8 cellular contexts compared by ENCODE assay signal in the genomic region with DNA sequence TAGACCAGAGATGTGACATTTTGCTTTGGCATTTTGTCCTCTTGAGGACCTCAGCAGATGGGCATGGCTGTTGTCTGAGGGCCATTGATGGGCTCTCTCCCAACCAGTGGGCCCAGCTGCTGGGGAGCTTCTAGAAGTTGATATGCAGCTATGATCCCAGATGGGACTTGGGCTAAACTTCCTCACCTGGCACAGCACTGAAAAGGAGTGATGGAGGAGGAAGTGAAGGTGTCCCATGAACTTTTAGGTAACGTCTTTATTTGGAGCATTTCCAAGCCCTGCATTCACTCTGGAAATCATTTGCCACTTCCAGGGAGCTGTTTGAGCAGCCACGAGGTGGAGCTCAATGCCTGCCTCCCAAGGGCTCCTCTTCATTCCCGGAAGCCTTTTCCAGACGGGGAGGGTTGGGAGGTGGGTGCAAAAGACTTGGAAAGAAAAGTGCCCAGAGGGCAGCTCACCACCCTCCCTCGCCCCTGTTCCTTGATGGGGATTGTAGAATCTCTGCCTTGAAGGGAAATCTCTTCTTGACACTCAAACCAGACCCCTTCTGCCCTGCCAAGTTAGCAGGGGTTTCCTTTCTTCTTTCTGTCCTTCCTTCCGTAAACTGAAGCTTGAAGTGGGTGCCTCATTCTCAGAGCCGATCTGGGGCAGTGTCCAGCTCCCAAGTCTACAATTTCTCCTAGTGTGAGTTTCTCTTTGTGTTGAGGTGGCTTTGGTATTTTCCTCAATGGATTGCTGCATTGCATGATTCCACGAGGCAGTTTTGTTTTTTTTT. TPM values are rescaled to one million over a fixed set of nuclear protein-coding genes. Genes with fewer than 3 reads are reported as not detected.
A peak's percentile ranks its signal among the peaks of the same experiment; 100 is the strongest.
DNase-seq lines count a peak whose midpoint lies in the region; ATAC-seq and TF ChIP-seq lines count a peak whose summit lies in the region.

No MANE protein-coding gene starts in this region.

- TF ChIP-seq CTCF in fibroblast of the aortic adventitia (IDR thresholded peaks at IDR 0.05; ENCODE audit: insufficient read depth, low read length) = peak; percentile 39
- TF ChIP-seq CTCF in upper lobe of right lung (IDR thresholded peaks at IDR 0.05) = no peak
- TF ChIP-seq CTCF in left ventricle myocardium inferior (IDR thresholded peaks at IDR 0.05; ENCODE audit: borderline replicate concordance) = no peak

- H3K4me3 Mint-ChIP-seq in T-cell = no peak overlapping the region

- H3K27me3 ChIP-seq in upper lobe of right lung (peaks cover 48% of the 10 kb centered on the region), left ventricle myocardium inferior (ENCODE audit: low read depth) (peaks cover 95% of the 10 kb centered on the region)

- H3K4me1 ChIP-seq in upper lobe of right lung (no peaks in the 10 kb centered on the region), left ventricle myocardium inferior (no peaks in the 10 kb centered on the region)

- H3K4me1 Mint-ChIP-seq in T-cell = no peaks in the 10 kb centered on the region

- DNase-seq in NCI-H82 (lab: John Stamatoyannopoulos, UW) (peak; percentile 71), NCI-H82 treated with DMSO at 0.1 percent for 48 hours (lab: John Stamatoyannopoulos, UW; ENCODE audit: unreplicated experiment) (no peak), NCI-H774 (lab: John Stamatoyannopoulos, UW) (peak; percentile 20), fibroblast of the aortic adventitia (ENCODE audit: low read depth) (peak; percentile 17), upper lobe of right lung (no peak), T-cell (no peak), left ventricle myocardium inferior (no peak)

- no peak overlapping the region for H3K4me3 ChIP-seq in fibroblast of the aortic adventitia (ENCODE audit: low read depth, low read length)
- H3K4me3 ChIP-seq in upper lobe of right lung = no peak overlapping the region
- H3K4me3 ChIP-seq in left ventricle myocardium inferior = no peak overlapping the region

- H3K36me3 ChIP-seq in upper lobe of right lung (no peaks in the 10 kb centered on the region), left ventricle myocardium inferior (no peaks in the 10 kb centered on the region)

- H3K9me3 ChIP-seq in upper lobe of right lung (no peaks in the 10 kb centered on the region), left ventricle myocardium inferior (replicated peaks) (no peaks in the 10 kb centered on the region)

- CTCF ChIA-PET in T-cell (lab: Charles Lee) = interaction anchor here (0.5 to 0.9 kb wide), 6 partner anchors 12 to 612 kb away, joined by 3 to 10 read pairs (median 4); no protein-coding TSS in a partner anchor

- no peaks in the 10 kb centered on the region for H3K36me3 Mint-ChIP-seq in T-cell

- POLR2A ChIA-PET in T-cell (lab: Charles Lee) = interaction anchor here in 1 of 2 donors (0.6 kb wide), 1 partner anchor 16 kb away, joined by 7 read pairs; no protein-coding TSS in a partner anchor

- peak; percentile 42 for ATAC-seq in upper lobe of right lung
- no peak for ATAC-seq in T-cell (replicated peaks in 1 of 4)
- ATAC-seq in HG03432 (IDR thresholded peaks at IDR 0.05; ENCODE audit: unreplicated experiment) = no peak

- no peaks in the 10 kb centered on the region for H3K9me3 Mint-ChIP-seq in T-cell

- no peak overlapping the region for H3K27ac Mint-ChIP-seq in T-cell

- intact Hi-C loops in upper lobe of right lung (cut with DNase I) = loop anchor here (5.0 kb wide), 1 partner anchor 92 kb away; no protein-coding TSS in a partner anchor
- intact Hi-C loops in left ventricle myocardium inferior (cut with micrococcal nuclease) = loop anchor here (5.0 kb wide), 1 partner anchor 87 kb away; no protein-coding TSS in a partner anchor

- no peak overlapping the region for H3K27ac ChIP-seq in upper lobe of right lung
- no peak overlapping the region for H3K27ac ChIP-seq in left ventricle myocardium inferior (replicated peaks)

- peaks cover 47 to 53% of the 10 kb centered on the region in 2 donors for H3K27me3 Mint-ChIP-seq in T-cell

RNA-seq across cellular contexts. Expression of gene NEUROG1, which starts 18.1 kb away (rescaled TPM):
- total RNA-seq in fibroblast of the aortic adventitia (ENCODE audit: low replicate concordance) (not detected in 2 replicates), upper lobe of right lung (not detected), T-cell (not detected), left ventricle myocardium inferior (not detected)

RNA-seq across cellular contexts. Expression of gene CXCL14, which starts 24.9 kb away (rescaled TPM):
- total RNA-seq in fibroblast of the aortic adventitia (ENCODE audit: low replicate concordance) = 0.18 and 0.33 TPM in 2 replicates
- 0.38 TPM for total RNA-seq in upper lobe of right lung
- total RNA-seq in T-cell = not detected
- 0.49 TPM for total RNA-seq in left ventricle myocardium inferior

Comparison
In these comparisons a context has a peak if more than half of its experiments do, and no peak if none do; other contexts are left out.
1. DNase-seq: peak in NCI-H82 (single experiment), NCI-H774 (single experiment) and fibroblast of the aortic adventitia (single experiment); none in NCI-H82 treated with DMSO at 0.1 percent for 48 hours (single experiment), upper lobe of right lung (single experiment), T-cell (0 of 34) and left ventricle myocardium inferior (single experiment).